1 cellular context compared by ENCODE assay signal in genomic region chr19:37172368-37173366, GRCh38.
TF ChIP-seq lines count a peak whose summit lies in the region.

TSS of gene ZNF585A (minus strand) at chr19:37172695. CDS start at chr19:37169910, 2,785 bp downstream.

TF ChIP-seq in GM12878, 131 proteins besides CTCF, POLR2A, EP300 and RAD21 (continued from another document and continues in another):
- no peak for TF ChIP-seq REST (IDR thresholded peaks at IDR 0.05; ENCODE audit: low read depth, low read length)
- peak; percentile 85 for TF ChIP-seq GABPA (IDR thresholded peaks at IDR 0.05; ENCODE audit: low read depth)
- no peak for TF ChIP-seq E2F8 (IDR thresholded peaks at IDR 0.05; ENCODE audit: low read depth, partially characterized antibody)
- TF ChIP-seq GATAD2B (conservative IDR thresholded peaks at IDR 0.05; ENCODE audit: low read depth), result no peak
- no peak for TF ChIP-seq MAX (IDR thresholded peaks at IDR 0.05; ENCODE audit: low read depth, low read length)
- peak; percentile 92 for TF ChIP-seq NR2C1 (IDR thresholded peaks at IDR 0.05)
- no peak for TF ChIP-seq ZNF24 (IDR thresholded peaks at IDR 0.05)
- TF ChIP-seq BMI1 (IDR thresholded peaks at IDR 0.05; ENCODE audit: borderline replicate concordance), result no peak
- no peak for TF ChIP-seq CHD4 (IDR thresholded peaks at IDR 0.05)
- TF ChIP-seq YBX1 (IDR thresholded peaks at IDR 0.05), result no peak
- no peak for TF ChIP-seq ZNF217 (IDR thresholded peaks at IDR 0.05)
- TF ChIP-seq MTA3 (IDR thresholded peaks at IDR 0.05; ENCODE audit: borderline replicate concordance, low read length), result no peak
- TF ChIP-seq PBX3 (IDR thresholded peaks at IDR 0.05; ENCODE audit: insufficient replicate concordance, low read depth, low read length), result no peak
- no peak for TF ChIP-seq SP1 (IDR thresholded peaks at IDR 0.05; ENCODE audit: low read depth, low read length)
- TF ChIP-seq FOXM1 (IDR thresholded peaks at IDR 0.05; ENCODE audit: low read depth, low read length), result no peak
- peak; percentile 71 for TF ChIP-seq CBX5 (IDR thresholded peaks at IDR 0.05; ENCODE audit: low read depth)
- no peak for TF ChIP-seq ETV6 (conservative IDR thresholded peaks at IDR 0.05 in 1 of 2, IDR thresholded peaks at IDR 0.05 in 1 of 2; ENCODE audit: borderline replicate concordance in 1 of 2, low read depth in 1 of 2)
- TF ChIP-seq MEF2B (IDR thresholded peaks at IDR 0.05; ENCODE audit: partially characterized antibody, poor library complexity, severe bottlenecking), result no peak
- TF ChIP-seq NFXL1 (IDR thresholded peaks at IDR 0.05; ENCODE audit: borderline replicate concordance), result no peak
- TF ChIP-seq MYC (IDR thresholded peaks at IDR 0.05; ENCODE audit: insufficient read depth, insufficient read length, insufficient replicate concordance, low read length, severe bottlenecking), result no peak
- TF ChIP-seq RELB (IDR thresholded peaks at IDR 0.05; ENCODE audit: low read depth), result peak; percentile 66
- TF ChIP-seq PAX5 (IDR thresholded peaks at IDR 0.05; ENCODE audit: borderline replicate concordance, low read depth, low read length), result no peak
- no peak for TF ChIP-seq CUX1 (IDR thresholded peaks at IDR 0.05; ENCODE audit: insufficient replicate concordance, low read depth, low read length)
- no peak for TF ChIP-seq TAF1 (IDR thresholded peaks at IDR 0.05; ENCODE audit: borderline replicate concordance, low read depth, low read length)
- no peak for TF ChIP-seq EZH2 (IDR thresholded peaks at IDR 0.05; ENCODE audit: borderline replicate concordance, control insufficient read depth, low read depth, low read length)
- TF ChIP-seq SMAD5 (IDR thresholded peaks at IDR 0.05; ENCODE audit: low read depth), result no peak
- 0 out of 2 replicates have a peak, but pooled peaks have one; percentile 72 for TF ChIP-seq POLR2AphosphoS2 (IDR thresholded peaks at IDR 0.05; ENCODE audit: low read depth, low read length)
- TF ChIP-seq TCF3 (IDR thresholded peaks at IDR 0.05; ENCODE audit: borderline replicate concordance, insufficient read depth, low read depth, low read length), result no peak
- TF ChIP-seq SMARCA5 (IDR thresholded peaks at IDR 0.05), result no peak
- no peak for TF ChIP-seq ZBTB33 (IDR thresholded peaks at IDR 0.05)
- no peak for TF ChIP-seq ZBTB4 (CRISPR knock-in tag; IDR thresholded peaks at IDR 0.05)
